In the genomic region with DNA sequence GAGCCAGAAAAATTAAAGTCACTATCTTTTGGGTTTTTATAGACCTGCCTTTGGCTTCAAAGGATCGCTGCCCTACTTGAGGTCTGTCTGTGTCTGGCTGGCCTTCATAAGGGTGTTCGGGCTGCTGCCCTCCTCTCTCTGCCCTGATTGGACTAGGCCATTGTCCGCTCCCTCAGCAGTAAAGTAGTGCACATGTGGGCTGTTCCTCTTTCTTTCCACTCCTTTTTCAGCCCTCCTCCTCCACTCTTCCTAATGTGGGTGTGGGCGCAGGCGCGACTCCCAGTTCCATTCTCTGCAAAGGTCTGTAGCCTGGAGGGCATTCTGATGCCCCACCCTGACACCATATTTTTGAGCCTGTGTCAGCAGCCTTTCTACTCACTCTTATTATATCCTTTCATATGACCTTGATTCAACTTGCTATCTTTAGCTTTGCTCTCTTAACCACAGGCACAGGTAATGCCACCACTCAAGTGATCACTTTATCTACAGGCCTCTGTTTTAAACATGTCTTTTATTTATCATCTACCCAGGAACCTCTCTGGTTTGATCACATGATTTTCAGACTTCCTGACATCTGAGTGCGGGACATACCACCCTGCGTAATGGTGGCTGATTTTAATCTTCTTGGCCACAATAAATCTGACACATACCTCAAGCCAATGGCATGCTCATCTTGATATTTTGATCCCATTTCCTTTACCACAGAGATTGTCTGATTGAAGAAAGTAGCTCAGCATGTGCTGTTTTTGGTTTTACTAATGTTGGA, we compare ENCODE assay signal across 8 cellular contexts.
A peak's percentile ranks its signal among the peaks of the same experiment; 100 is the strongest.
DNase-seq lines count a peak whose midpoint lies in the region; ATAC-seq lines count a peak whose summit lies in the region.

No MANE protein-coding gene starts in this region.

- no peaks in the 10 kb centered on the region for H3K36me3 ChIP-seq in skeletal muscle tissue (ENCODE audit: control insufficient read depth in 3 of 3, insufficient read depth in 3 of 3, low read length in 3 of 3)

- H3K4me3 ChIP-seq in skeletal muscle tissue (ENCODE audit: low read length in 3 of 3) = no peak overlapping the region

- DNase-seq in GM04503 (ENCODE audit: low read depth) (peak; percentile 71), T-helper 1 cell (peak in 4 of 5 donors; percentile 26 to 74 (median 42)), epithelial cell of prostate (ENCODE audit: low read depth, low spot score) (no peak), left colon (no peak), NCI-H526 treated with DMSO at 0.1 percent for 48 hours (lab: John Stamatoyannopoulos, UW) (no peak)

- intact Hi-C loops in left colon (cut with DNase I, micrococcal nuclease) = no loop called here

- H3K27ac ChIP-seq in epithelial cell of prostate = peak overlapping the region; percentile 79
- peak overlapping the region; percentile 89 for H3K27ac ChIP-seq in skeletal muscle tissue (ENCODE audit: low read depth, low read length)

- H3K9ac ChIP-seq in skeletal muscle tissue (ENCODE audit: low read depth in 1 of 3, low read length in 3 of 3) = peak overlapping the region; percentile 48 to 55 (median 50)

- no peaks in the 10 kb centered on the region for H3K27me3 ChIP-seq in skeletal muscle tissue (ENCODE audit: control insufficient read depth in 3 of 3, insufficient read depth in 3 of 3, low read length in 3 of 3)

- H3K9me3 ChIP-seq in skeletal muscle tissue (ENCODE audit: control insufficient read depth in 3 of 3, low read length in 3 of 3) = no peaks in the 10 kb centered on the region

- H3K4me1 ChIP-seq in skeletal muscle tissue (ENCODE audit: control insufficient read depth in 3 of 3, insufficient read depth in 3 of 3, low read length in 3 of 3) = peaks cover 37 to 52% (median 51%) of the 10 kb centered on the region in 3 donors

- no peak for ATAC-seq in left colon
- ATAC-seq in HG02798 (IDR thresholded peaks at IDR 0.05; ENCODE audit: poor library complexity, unreplicated experiment) = no peak
- ATAC-seq in HG03039 (IDR thresholded peaks at IDR 0.05; ENCODE audit: unreplicated experiment) = no peak

Comparison
In these comparisons a context has a peak if more than half of its experiments do, and no peak if none do; other contexts are left out.
1. DNase-seq: peak in GM04503 (single experiment) and T-helper 1 cell (4 of 5); none in epithelial cell of prostate (single experiment), left colon (0 of 2) and NCI-H526 treated with DMSO at 0.1 percent for 48 hours (single experiment).